In genomic region chr11:96215826-96216225, GRCh38 we compare ENCODE assay signal across 9 cellular contexts.
DNase-seq lines count a peak whose midpoint lies in the region; ATAC-seq and TF ChIP-seq lines count a peak whose summit lies in the region.
"Had no signal": no experiment of that assay in that cellular context is flagged by ENCODE, and none has a peak within 500 bp of the region (broad histone marks: within the 10 kb centered on the region; RNA-seq: fewer than 3 reads in every experiment).

No MANE protein-coding gene starts in this region.

- no peak overlapping the region for H2AFZ ChIP-seq in fibroblast of lung (ENCODE audit: low read length)

- no peaks in the 10 kb centered on the region for H3K27me3 ChIP-seq in fibroblast of lung (ENCODE audit: control insufficient read depth, insufficient read depth, low read length)

- no peak overlapping the region for H3K9ac ChIP-seq in fibroblast of lung (ENCODE audit: insufficient read depth, low read length)

- no peak overlapping the region for H3K4me2 ChIP-seq in fibroblast of lung (ENCODE audit: extremely low read depth, insufficient read depth, low read length)

- DNase-seq in T-cell (no peak), fibroblast of lung (ENCODE audit: low read depth in 2 of 2) (no peak), NCI-H1436 treated with DMSO at 0.1 percent for 48 hours (lab: John Stamatoyannopoulos, UW) (no peak)
- DNase-seq: activated CD4-positive, alpha-beta T cell treated with anti-CD3 and anti-CD28 coated beads for 4 hours; endodermal cell had no signal

- peak overlapping the region; percentile 56 to 69 (median 65) for H3K4me3 Mint-ChIP-seq in T-cell
- H3K4me3 Mint-ChIP-seq in stimulated activated memory B cell treated with anti-CD40 and anti-IgM and Interleukin-4, amounts not matched to agents 10 μg/mL and 1 μg/mL and 100 μg/mL, for 72 hours = peak overlapping the region; percentile 36
- H3K4me3 Mint-ChIP-seq: endodermal cell had no signal

- CTCF ChIA-PET in T-cell (lab: Charles Lee) = interaction anchor here in 1 of 2 donors (0.7 to 1.3 kb wide), 2 partner anchors 40 to 127 kb away, joined by 3 read pairs; partner anchors contain the start of gene MAML2

- no peak for TF ChIP-seq CTCF in fibroblast of lung (conservative IDR thresholded peaks at IDR 0.05 in 1 of 2, IDR thresholded peaks at IDR 0.05 in 1 of 2; ENCODE audit: low read depth in 1 of 2, low read length in 2 of 2)

- H3K79me2 ChIP-seq in fibroblast of lung (ENCODE audit: control insufficient read depth, insufficient read depth, low read length) = peaks cover 11% of the 10 kb centered on the region

- POLR2A ChIA-PET in T-cell (lab: Charles Lee) = interaction anchor here (0.6 to 1.0 kb wide), 3 partner anchors 9 to 110 kb away, joined by 3 read pairs; no protein-coding TSS in a partner anchor

- peaks cover 8% of the 10 kb centered on the region for H3K36me3 Mint-ChIP-seq in T-cell
- no peaks in the 10 kb centered on the region for H3K36me3 Mint-ChIP-seq in stimulated activated memory B cell treated with anti-CD40 and anti-IgM and Interleukin-4, amounts not matched to agents 10 μg/mL and 1 μg/mL and 100 μg/mL, for 72 hours

- H3K36me3 ChIP-seq in fibroblast of lung (ENCODE audit: control insufficient read depth, insufficient read depth, low read length) = no peaks in the 10 kb centered on the region

- no peak overlapping the region for H3K4me3 ChIP-seq in fibroblast of lung (replicated peaks in 1 of 4; ENCODE audit: control extremely low read depth in 1 of 4, insufficient read depth in 1 of 4, low read depth in 3 of 4, low read length in 4 of 4)

- no peaks in the 10 kb centered on the region for H3K9me3 ChIP-seq in fibroblast of lung (ENCODE audit: control insufficient read depth, insufficient read depth, low read depth, low read length)

- peaks cover 32% of the 10 kb centered on the region for H3K4me1 ChIP-seq in fibroblast of lung (ENCODE audit: control insufficient read depth, extremely low read depth, insufficient read depth, low read length)

- H3K27ac ChIP-seq in fibroblast of lung (ENCODE audit: insufficient read depth, low read length) = peak overlapping the region; percentile 48

- H3K9me3 Mint-ChIP-seq in T-cell = no peaks in the 10 kb centered on the region
- H3K9me3 Mint-ChIP-seq in stimulated activated memory B cell treated with anti-CD40 and anti-IgM and Interleukin-4, amounts not matched to agents 10 μg/mL and 1 μg/mL and 100 μg/mL, for 72 hours = no peaks in the 10 kb centered on the region
- H3K9me3 Mint-ChIP-seq: endodermal cell had no signal

- ATAC-seq in HG02763 (IDR thresholded peaks at IDR 0.05; ENCODE audit: unreplicated experiment) (peak; percentile 10), T-cell (replicated peaks in 1 of 4) (peak; percentile 23 to 65 (median 31)), HG03039 (IDR thresholded peaks at IDR 0.05; ENCODE audit: unreplicated experiment) (no peak), GM19467 (IDR thresholded peaks at IDR 0.05; ENCODE audit: unreplicated experiment) (no peak)
- ATAC-seq in stimulated activated memory B cell treated with anti-CD40 and anti-IgM and Interleukin-4, amounts not matched to agents 10 μg/mL and 1 μg/mL and 100 μg/mL, for 72 hours = peak; percentile 42

- H3K27me3 Mint-ChIP-seq in T-cell = no peaks in the 10 kb centered on the region
- H3K27me3 Mint-ChIP-seq in stimulated activated memory B cell treated with anti-CD40 and anti-IgM and Interleukin-4, amounts not matched to agents 10 μg/mL and 1 μg/mL and 100 μg/mL, for 72 hours = no peaks in the 10 kb centered on the region

- no peaks in the 10 kb centered on the region for H4K20me1 ChIP-seq in fibroblast of lung (ENCODE audit: control insufficient read depth, extremely low read depth, insufficient read depth, low read length)

- H3K4me1 Mint-ChIP-seq in T-cell = peaks cover 90 to 96% (median 91%) of the 10 kb centered on the region in 3 donors
- peaks cover 71% of the 10 kb centered on the region for H3K4me1 Mint-ChIP-seq in stimulated activated memory B cell treated with anti-CD40 and anti-IgM and Interleukin-4, amounts not matched to agents 10 μg/mL and 1 μg/mL and 100 μg/mL, for 72 hours

- peak overlapping the region; percentile 89 to 97 for H3K27ac Mint-ChIP-seq in T-cell
- peak overlapping the region; percentile 92 for H3K27ac Mint-ChIP-seq in stimulated activated memory B cell treated with anti-CD40 and anti-IgM and Interleukin-4, amounts not matched to agents 10 μg/mL and 1 μg/mL and 100 μg/mL, for 72 hours

Comparison
In these comparisons a context has a peak if more than half of its experiments do, and no peak if none do; other contexts are left out.
1. ATAC-seq: peak in HG02763 (single experiment), T-cell (4 of 4) and stimulated activated memory B cell treated with anti-CD40 and anti-IgM and Interleukin-4, amounts not matched to agents 10 μg/mL and 1 μg/mL and 100 μg/mL, for 72 hours (single experiment); none in HG03039 (single experiment) and GM19467 (single experiment).